1 cellular context compared by ENCODE assay signal in the genomic region with DNA sequence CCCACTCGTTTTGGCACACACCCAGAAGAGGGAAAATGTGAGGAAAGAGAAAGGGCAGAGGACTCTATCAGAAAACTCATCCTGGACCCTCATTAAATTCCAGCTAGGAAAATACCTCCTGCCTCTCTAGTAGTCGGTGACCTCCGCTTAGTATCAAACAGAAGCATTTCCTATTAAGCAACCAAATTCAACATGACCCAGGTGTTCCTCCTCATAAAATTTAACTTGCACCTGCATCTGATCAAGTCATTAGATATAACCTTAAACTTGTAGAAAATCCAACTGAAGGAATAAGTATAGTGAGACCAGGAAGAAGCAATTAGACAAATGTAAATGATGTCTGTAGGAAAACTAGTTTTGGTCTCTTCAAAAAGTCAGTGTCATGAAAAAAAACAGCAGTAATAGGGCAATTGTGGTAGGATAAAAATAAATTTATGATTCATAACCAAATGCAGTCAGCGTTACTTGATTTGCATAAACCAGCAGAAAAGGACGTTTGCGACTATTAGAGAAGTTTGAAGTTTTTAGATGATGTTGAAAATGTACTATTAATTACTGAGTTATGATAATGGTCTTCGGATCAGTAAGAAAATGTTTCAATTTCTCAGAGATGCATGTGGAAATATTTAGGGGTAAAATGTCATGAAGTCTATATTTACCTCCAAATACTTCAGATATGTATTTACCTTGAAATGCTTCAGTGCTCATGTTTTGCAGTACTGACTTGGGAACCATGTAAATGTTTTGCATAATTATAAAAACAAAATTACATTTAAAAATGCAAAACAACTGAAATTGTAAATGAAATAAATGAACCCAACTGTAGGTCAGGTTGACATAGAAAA.
TF ChIP-seq lines count a peak whose summit lies in the region.

No MANE protein-coding gene starts in this region.

TF ChIP-seq in GM23338, 12 proteins besides CTCF, POLR2A, EP300 and RAD21 (continued from another document):
- TF ChIP-seq, protein P1, sequence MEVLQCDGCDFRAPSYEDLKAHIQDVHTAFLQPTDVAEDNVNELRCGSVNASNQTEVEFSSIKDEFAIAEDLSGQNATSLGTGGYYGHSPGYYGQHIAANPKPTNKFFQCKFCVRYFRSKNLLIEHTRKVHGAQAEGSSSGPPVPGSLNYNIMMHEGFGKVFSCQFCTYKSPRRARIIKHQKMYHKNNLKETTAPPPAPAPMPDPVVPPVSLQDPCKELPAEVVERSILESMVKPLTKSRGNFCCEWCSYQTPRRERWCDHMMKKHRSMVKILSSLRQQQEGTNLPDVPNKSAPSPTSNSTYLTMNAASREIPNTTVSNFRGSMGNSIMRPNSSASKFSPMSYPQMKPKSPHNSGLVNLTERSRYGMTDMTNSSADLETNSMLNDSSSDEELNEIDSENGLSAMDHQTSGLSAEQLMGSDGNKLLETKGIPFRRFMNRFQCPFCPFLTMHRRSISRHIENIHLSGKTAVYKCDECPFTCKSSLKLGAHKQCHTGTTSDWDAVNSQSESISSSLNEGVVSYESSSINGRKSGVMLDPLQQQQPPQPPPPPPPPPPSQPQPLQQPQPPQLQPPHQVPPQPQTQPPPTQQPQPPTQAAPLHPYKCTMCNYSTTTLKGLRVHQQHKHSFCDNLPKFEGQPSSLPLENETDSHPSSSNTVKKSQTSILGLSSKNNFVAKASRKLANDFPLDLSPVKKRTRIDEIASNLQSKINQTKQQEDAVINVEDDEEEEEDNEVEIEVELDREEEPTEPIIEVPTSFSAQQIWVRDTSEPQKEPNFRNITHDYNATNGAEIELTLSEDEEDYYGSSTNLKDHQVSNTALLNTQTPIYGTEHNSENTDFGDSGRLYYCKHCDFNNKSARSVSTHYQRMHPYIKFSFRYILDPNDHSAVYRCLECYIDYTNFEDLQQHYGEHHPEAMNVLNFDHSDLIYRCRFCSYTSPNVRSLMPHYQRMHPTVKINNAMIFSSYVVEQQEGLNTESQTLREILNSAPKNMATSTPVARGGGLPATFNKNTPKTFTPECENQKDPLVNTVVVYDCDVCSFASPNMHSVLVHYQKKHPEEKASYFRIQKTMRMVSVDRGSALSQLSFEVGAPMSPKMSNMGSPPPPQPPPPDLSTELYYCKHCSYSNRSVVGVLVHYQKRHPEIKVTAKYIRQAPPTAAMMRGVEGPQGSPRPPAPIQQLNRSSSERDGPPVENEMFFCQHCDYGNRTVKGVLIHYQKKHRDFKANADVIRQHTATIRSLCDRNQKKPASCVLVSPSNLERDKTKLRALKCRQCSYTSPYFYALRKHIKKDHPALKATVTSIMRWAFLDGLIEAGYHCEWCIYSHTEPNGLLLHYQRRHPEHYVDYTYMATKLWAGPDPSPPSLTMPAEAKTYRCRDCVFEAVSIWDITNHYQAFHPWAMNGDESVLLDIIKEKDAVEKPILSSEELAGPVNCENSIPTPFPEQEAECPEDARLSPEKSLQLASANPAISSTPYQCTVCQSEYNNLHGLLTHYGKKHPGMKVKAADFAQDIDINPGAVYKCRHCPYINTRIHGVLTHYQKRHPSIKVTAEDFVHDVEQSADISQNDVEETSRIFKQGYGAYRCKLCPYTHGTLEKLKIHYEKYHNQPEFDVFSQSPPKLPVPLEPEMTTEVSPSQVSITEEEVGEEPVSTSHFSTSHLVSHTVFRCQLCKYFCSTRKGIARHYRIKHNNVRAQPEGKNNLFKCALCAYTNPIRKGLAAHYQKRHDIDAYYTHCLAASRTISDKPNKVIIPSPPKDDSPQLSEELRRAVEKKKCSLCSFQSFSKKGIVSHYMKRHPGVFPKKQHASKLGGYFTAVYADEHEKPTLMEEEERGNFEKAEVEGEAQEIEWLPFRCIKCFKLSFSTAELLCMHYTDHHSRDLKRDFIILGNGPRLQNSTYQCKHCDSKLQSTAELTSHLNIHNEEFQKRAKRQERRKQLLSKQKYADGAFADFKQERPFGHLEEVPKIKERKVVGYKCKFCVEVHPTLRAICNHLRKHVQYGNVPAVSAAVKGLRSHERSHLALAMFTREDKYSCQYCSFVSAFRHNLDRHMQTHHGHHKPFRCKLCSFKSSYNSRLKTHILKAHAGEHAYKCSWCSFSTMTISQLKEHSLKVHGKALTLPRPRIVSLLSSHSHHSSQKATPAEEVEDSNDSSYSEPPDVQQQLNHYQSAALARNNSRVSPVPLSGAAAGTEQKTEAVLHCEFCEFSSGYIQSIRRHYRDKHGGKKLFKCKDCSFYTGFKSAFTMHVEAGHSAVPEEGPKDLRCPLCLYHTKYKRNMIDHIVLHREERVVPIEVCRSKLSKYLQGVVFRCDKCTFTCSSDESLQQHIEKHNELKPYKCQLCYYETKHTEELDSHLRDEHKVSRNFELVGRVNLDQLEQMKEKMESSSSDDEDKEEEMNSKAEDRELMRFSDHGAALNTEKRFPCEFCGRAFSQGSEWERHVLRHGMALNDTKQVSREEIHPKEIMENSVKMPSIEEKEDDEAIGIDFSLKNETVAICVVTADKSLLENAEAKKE (CRISPR knock-in tag; IDR thresholded peaks at IDR 0.05): no peak
- no peak for TF ChIP-seq CREB1 (CRISPR knock-in tag; IDR thresholded peaks at IDR 0.05; ENCODE audit: low read depth)
- TF ChIP-seq STAT1 (IDR thresholded peaks at IDR 0.05; ENCODE audit: unreplicated experiment): no peak
- TF ChIP-seq POLR2AphosphoS5 (IDR thresholded peaks at IDR 0.05; ENCODE audit: low read depth): no peak
- no peak for TF ChIP-seq NANOG (IDR thresholded peaks at IDR 0.05; ENCODE audit: borderline replicate concordance)
- TF ChIP-seq, protein P2, sequence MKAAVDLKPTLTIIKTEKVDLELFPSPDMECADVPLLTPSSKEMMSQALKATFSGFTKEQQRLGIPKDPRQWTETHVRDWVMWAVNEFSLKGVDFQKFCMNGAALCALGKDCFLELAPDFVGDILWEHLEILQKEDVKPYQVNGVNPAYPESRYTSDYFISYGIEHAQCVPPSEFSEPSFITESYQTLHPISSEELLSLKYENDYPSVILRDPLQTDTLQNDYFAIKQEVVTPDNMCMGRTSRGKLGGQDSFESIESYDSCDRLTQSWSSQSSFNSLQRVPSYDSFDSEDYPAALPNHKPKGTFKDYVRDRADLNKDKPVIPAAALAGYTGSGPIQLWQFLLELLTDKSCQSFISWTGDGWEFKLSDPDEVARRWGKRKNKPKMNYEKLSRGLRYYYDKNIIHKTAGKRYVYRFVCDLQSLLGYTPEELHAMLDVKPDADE (IDR thresholded peaks at IDR 0.05): no peak
- TF ChIP-seq ZNF114 (CRISPR knock-in tag; IDR thresholded peaks at IDR 0.05): no peak
- no peak for TF ChIP-seq JUNB (IDR thresholded peaks at IDR 0.05; ENCODE audit: unreplicated experiment)
- TF ChIP-seq ZNF331 (CRISPR knock-in tag; IDR thresholded peaks at IDR 0.05; ENCODE audit: low read depth): no peak
- TF ChIP-seq, protein P3, sequence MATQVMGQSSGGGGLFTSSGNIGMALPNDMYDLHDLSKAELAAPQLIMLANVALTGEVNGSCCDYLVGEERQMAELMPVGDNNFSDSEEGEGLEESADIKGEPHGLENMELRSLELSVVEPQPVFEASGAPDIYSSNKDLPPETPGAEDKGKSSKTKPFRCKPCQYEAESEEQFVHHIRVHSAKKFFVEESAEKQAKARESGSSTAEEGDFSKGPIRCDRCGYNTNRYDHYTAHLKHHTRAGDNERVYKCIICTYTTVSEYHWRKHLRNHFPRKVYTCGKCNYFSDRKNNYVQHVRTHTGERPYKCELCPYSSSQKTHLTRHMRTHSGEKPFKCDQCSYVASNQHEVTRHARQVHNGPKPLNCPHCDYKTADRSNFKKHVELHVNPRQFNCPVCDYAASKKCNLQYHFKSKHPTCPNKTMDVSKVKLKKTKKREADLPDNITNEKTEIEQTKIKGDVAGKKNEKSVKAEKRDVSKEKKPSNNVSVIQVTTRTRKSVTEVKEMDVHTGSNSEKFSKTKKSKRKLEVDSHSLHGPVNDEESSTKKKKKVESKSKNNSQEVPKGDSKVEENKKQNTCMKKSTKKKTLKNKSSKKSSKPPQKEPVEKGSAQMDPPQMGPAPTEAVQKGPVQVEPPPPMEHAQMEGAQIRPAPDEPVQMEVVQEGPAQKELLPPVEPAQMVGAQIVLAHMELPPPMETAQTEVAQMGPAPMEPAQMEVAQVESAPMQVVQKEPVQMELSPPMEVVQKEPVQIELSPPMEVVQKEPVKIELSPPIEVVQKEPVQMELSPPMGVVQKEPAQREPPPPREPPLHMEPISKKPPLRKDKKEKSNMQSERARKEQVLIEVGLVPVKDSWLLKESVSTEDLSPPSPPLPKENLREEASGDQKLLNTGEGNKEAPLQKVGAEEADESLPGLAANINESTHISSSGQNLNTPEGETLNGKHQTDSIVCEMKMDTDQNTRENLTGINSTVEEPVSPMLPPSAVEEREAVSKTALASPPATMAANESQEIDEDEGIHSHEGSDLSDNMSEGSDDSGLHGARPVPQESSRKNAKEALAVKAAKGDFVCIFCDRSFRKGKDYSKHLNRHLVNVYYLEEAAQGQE (IDR thresholded peaks at IDR 0.05; ENCODE audit: unreplicated experiment): no peak
- no peak for TF ChIP-seq EZH2phosphoT487 (IDR thresholded peaks at IDR 0.05; ENCODE audit: unreplicated experiment)
